21 cellular contexts compared by ENCODE assay signal in the genomic region with DNA sequence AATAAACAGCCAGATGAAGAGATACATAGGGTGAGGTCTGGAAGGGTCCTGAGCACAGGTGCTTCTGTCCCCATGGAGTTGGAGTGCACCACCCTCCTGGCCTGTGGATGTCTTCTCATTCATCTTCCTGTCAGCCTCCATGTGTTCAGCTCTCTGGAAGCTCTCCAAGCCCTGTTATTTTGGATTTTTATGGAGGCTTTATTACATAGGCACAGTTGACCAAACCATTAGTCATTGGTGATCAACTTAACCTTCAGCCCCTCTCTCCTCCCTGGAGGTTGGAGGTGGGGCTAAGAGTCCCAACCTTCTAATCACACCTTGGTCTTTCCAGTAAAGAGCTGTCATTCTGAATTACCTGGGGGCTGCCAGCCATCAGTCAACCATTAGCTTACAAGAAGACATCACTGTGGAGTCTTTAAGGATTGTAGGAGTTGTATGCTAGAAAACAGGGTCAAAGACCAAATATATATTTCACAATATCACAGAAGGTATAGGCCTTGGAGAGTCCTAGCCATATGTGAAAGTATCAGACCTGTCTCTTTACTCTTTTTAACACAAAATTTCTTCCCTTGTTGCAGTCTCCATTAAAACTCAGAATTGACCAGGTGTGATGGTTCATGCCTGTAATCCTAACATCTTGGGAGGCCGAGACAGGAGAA. TPM values are rescaled to one million over a fixed set of nuclear protein-coding genes. Genes with fewer than 3 reads are reported as not detected.
DNase-seq lines count a peak whose midpoint lies in the region; ATAC-seq and TF ChIP-seq lines count a peak whose summit lies in the region.
"Had no signal": no experiment of that assay in that cellular context is flagged by ENCODE, and none has a peak within 500 bp of the region (broad histone marks: within the 10 kb centered on the region; RNA-seq: fewer than 3 reads in every experiment).

No MANE protein-coding gene starts in this region.

- POLR2A ChIA-PET in PC-9 (lab: Charles Lee; ENCODE audit: unreplicated experiment): interaction anchor here (0.6 to 0.9 kb wide), 4 partner anchors 8 to 147 kb away, joined by 3 to 23 read pairs (median 4); no protein-coding TSS in a partner anchor

- no peaks in the 10 kb centered on the region for H4K20me1 ChIP-seq in PC-9 (ENCODE audit: insufficient read depth)

- H3K4me2 ChIP-seq in PC-9: peak overlapping the region; percentile 57

- H3K4me1 ChIP-seq in PC-9 (replicated peaks; ENCODE audit: insufficient read depth) (peaks cover 67% of the 10 kb centered on the region), foreskin keratinocyte (peaks cover 29% of the 10 kb centered on the region)
- H3K4me1 ChIP-seq: gastroesophageal sphincter, lower lobe of right lung, uterus had no signal

- H3K79me2 ChIP-seq in PC-9 (ENCODE audit: low read depth): peaks cover 48% of the 10 kb centered on the region

- peak overlapping the region; percentile 90 for H3K27ac ChIP-seq in PC-9
- no peak overlapping the region for H3K27ac ChIP-seq in foreskin keratinocyte
- H3K27ac ChIP-seq in brain microvascular endothelial cell: no peak overlapping the region
- H3K27ac ChIP-seq: gastroesophageal sphincter, lower lobe of right lung, stomach, uterus had no signal

- no peaks in the 10 kb centered on the region for H3K9me2 ChIP-seq in PC-9 (ENCODE audit: insufficient read depth)

- peak; percentile 32 for ATAC-seq in foreskin keratinocyte
- ATAC-seq in HG02852 (IDR thresholded peaks at IDR 0.05; ENCODE audit: unreplicated experiment): no peak
- ATAC-seq: activated CD4-positive, CD25-positive, alpha-beta regulatory T cell treated with anti-CD3 and anti-CD28 coated beads, Interleukin-2, amount 50 U/mL, for 24 hours; gastroesophageal sphincter; lower lobe of right lung; T-helper 17 cell had no signal

- DNase-seq in A172 (ENCODE audit: low spot score): peak; percentile 26
- DNase-seq in ELR (ENCODE audit: low read depth): peak; percentile 90
- peak; percentile 19 to 82 for DNase-seq in PC-9
- DNase-seq in foreskin keratinocyte: peak in 1 of 2 donors; percentile 71
- DNase-seq in NCI-H526 treated with DMSO at 0.1 percent for 48 hours (lab: John Stamatoyannopoulos, UW): no peak
- DNase-seq in DMS79 treated with DMSO at 0.1 percent for 48 hours (lab: John Stamatoyannopoulos, UW): no peak
- no peak for DNase-seq in brain microvascular endothelial cell
- DNase-seq: activated naive CD8-positive, alpha-beta T cell treated with anti-CD3 and anti-CD28 coated beads, Interleukin-2, amount 10 ng/mL, durations not matched to agents 7 days and 5 days; caudate nucleus; effector memory CD4-positive, alpha-beta T cell; lower lobe of right lung; NCI-H1930; NCI-H526; RPMI8226; stimulated activated CD4-positive, alpha-beta T cell treated with anti-CD3 and anti-CD28 coated beads, Interleukin-15, amount 100 ng/mL, for 24 hours; stomach; T-helper 17 cell; uterus had no signal

- CTCF ChIA-PET in PC-9 (lab: Charles Lee): interaction anchor here (0.6 to 0.7 kb wide), 2 partner anchors 279 to 517 kb away, joined by 4 read pairs; no protein-coding TSS in a partner anchor

- BruUV-seq in PC-9 (replicated peaks; lab: Mats Ljungman, UMichigan): no TSS peak

- no peak overlapping the region for H2AFZ ChIP-seq in PC-9

- no peak for TF ChIP-seq CTCF in PC-9 (conservative IDR thresholded peaks at IDR 0.05)
- TF ChIP-seq CTCF in foreskin keratinocyte (conservative IDR thresholded peaks at IDR 0.05): no peak
- TF ChIP-seq CTCF in brain microvascular endothelial cell (IDR thresholded peaks at IDR 0.05; ENCODE audit: low read depth, low read length, missing control alignments): no peak

- in situ Hi-C loops in brain microvascular endothelial cell (cut with HindIII; ENCODE audit: low pct_ligation_motif_present, low sequenced_read_pairs): no loop called here

- peaks cover 40% of the 10 kb centered on the region for H3F3A ChIP-seq in PC-9 (ENCODE audit: insufficient read depth, low read depth)

- peaks cover 7% of the 10 kb centered on the region for H3K9me3 ChIP-seq in PC-9 (ENCODE audit: insufficient read depth, low read depth)
- H3K9me3 ChIP-seq: uterus had no signal

- no peaks in the 10 kb centered on the region for H3K27me3 ChIP-seq in PC-9 (ENCODE audit: insufficient read depth, low read depth)
- H3K27me3 ChIP-seq in foreskin keratinocyte: no peaks in the 10 kb centered on the region
- H3K27me3 ChIP-seq in brain microvascular endothelial cell (replicated peaks): no peaks in the 10 kb centered on the region
- H3K27me3 ChIP-seq: gastroesophageal sphincter, stomach, uterus had no signal

- H3K36me3 ChIP-seq in PC-9 (ENCODE audit: low read depth): 0 out of 2 replicates have a peak, but pooled peaks cover 6% of the 10 kb centered on the region
- no peaks in the 10 kb centered on the region for H3K36me3 ChIP-seq in brain microvascular endothelial cell (replicated peaks)
- H3K36me3 ChIP-seq: gastroesophageal sphincter, lower lobe of right lung, stomach, uterus had no signal

- intact Hi-C loops in PC-9 (cut with micrococcal nuclease; ENCODE audit: unreplicated experiment): no loop called here

- H3K4me3 ChIP-seq in PC-9 (no peak overlapping the region), brain microvascular endothelial cell (ENCODE audit: low read depth, low read length) (no peak overlapping the region)
- H3K4me3 ChIP-seq: gastroesophageal sphincter, lower lobe of right lung, stomach, uterus had no signal

RNA-seq across cellular contexts. Expression of gene MCFD2, which starts 7.5 kb away (rescaled TPM):
- 211 and 213 TPM in 2 replicates for total RNA-seq in A172 (2014; rRNA removed; shearing (Covaris generic))
- total RNA-seq in PC-9 (2021) (127 and 163 TPM in 2 replicates), foreskin keratinocyte (74.7 and 83.4 TPM in 2 replicates)
- 36.6 and 45.8 TPM in 2 replicates for polyA plus RNA-seq in foreskin keratinocyte

RNA-seq across cellular contexts. Expression of gene TTC7A, which starts 17.9 kb away (rescaled TPM):
- total RNA-seq in A172 (2014; rRNA removed; shearing (Covaris generic)): 14.4 and 22.0 TPM in 2 replicates
- total RNA-seq in PC-9 (2021) (66.8 and 80.9 TPM in 2 replicates), foreskin keratinocyte (18.2 and 19.5 TPM in 2 replicates)
- 11.2 and 11.9 TPM in 2 replicates for polyA plus RNA-seq in foreskin keratinocyte

Comparison
In these comparisons a context has a peak if more than half of its experiments do, and no peak if none do; other contexts are left out.
1. DNase-seq: peak in A172 (single experiment), ELR (single experiment) and PC-9 (2 of 2); none in NCI-H526 treated with DMSO at 0.1 percent for 48 hours (single experiment), DMS79 treated with DMSO at 0.1 percent for 48 hours (single experiment) and brain microvascular endothelial cell (single experiment).